9 cellular contexts compared by ENCODE assay signal in the genomic region with DNA sequence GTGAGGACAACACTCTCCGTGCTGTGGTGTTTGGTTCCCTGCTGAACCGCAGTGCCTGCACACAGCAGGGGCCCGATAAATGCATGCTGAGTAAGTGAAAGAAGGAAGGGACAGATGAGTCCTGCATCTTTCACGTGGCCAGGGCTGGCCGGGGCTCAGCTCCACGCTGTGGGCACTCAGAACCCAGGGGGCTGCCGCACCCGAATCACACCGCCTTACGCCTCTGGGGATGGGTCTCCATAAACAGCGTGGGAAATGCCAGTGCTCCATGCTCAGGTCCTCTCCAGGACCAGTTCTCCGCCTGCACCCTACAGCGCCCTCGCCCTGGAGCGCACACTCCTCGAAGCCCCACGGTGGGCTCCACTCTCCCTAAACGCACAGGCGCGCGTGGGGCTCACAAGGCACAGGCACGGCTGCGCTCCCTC. TPM values are rescaled to one million over a fixed set of nuclear protein-coding genes. Genes with fewer than 3 reads are reported as not detected.
DNase-seq lines count a peak whose midpoint lies in the region; ATAC-seq and TF ChIP-seq lines count a peak whose summit lies in the region.
"Had no signal": no experiment of that assay in that cellular context is flagged by ENCODE, and none has a peak within 500 bp of the region (broad histone marks: within the 10 kb centered on the region; RNA-seq: fewer than 3 reads in every experiment).

No MANE protein-coding gene starts in this region.

- no peak overlapping the region for H3K27ac Mint-ChIP-seq in Calu3 (ENCODE audit: unreplicated experiment)
- no peak overlapping the region for H3K27ac Mint-ChIP-seq in activated B cell treated with CpG ODN at 0.5 μM for 24 hours

- H3K9ac ChIP-seq in GM23248, result no peak overlapping the region

- BruUV-seq in Calu3 (replicated peaks; lab: Mats Ljungman, UMichigan), result no TSS peak

- H3K79me2 ChIP-seq in GM23248 (ENCODE audit: insufficient read depth), result no peaks in the 10 kb centered on the region

- H3K4me3 ChIP-seq in left ventricle myocardium inferior, result peak overlapping the region; percentile 57
- peak overlapping the region; percentile 53 for H3K4me3 ChIP-seq in psoas muscle
- H3K4me3 ChIP-seq in GM23248, result no peak overlapping the region

- H3K36me3 Mint-ChIP-seq in Calu3 (ENCODE audit: insufficient read depth, unreplicated experiment) (peaks cover 7% of the 10 kb centered on the region), activated B cell treated with CpG ODN at 0.5 μM for 24 hours (ENCODE audit: low read depth) (no peaks in the 10 kb centered on the region)

- H3K4me2 ChIP-seq in GM23248 (ENCODE audit: unreplicated experiment), result no peak overlapping the region

- H3F3A ChIP-seq in GM23248 (ENCODE audit: insufficient read depth), result peaks cover 4% of the 10 kb centered on the region; the same call in 1 of the 2 replicates

- CTCF ChIA-PET in Calu3 (lab: Charles Lee), result interaction anchor here (0.9 kb wide), 1 partner anchor 180 kb away, joined by 5 read pairs; no protein-coding TSS in a partner anchor
- CTCF ChIA-PET in activated B cell treated with CpG ODN at 0.5 μM for 24 hours (lab: Charles Lee), result no interaction called here

- DNase-seq in Calu3, result no peak
- DNase-seq in activated B cell treated with CpG ODN at 0.5 μM for 24 hours, result no peak
- peak; percentile 10 for DNase-seq in left ventricle myocardium inferior
- peak; percentile 6 to 34 for DNase-seq in psoas muscle
- no peak for DNase-seq in GM23248
- no peak for DNase-seq in GM03348 (ENCODE audit: low spot score)
- DNase-seq: foreskin keratinocyte had no signal

- intact Hi-C loops in Calu3 (cut with micrococcal nuclease; ENCODE audit: unreplicated experiment), result no loop called here
- intact Hi-C loops in activated B cell treated with CpG ODN at 0.5 μM for 24 hours (cut with micrococcal nuclease), result no loop called here
- intact Hi-C loops in left ventricle myocardium inferior (cut with micrococcal nuclease), result no loop called here
- intact Hi-C loops in psoas muscle (cut with DNase I), result no loop called here

- no peaks in the 10 kb centered on the region for H3K9me2 ChIP-seq in GM23248 (ENCODE audit: insufficient read depth)

- H3K9me3 ChIP-seq in left ventricle myocardium inferior (replicated peaks) (no peaks in the 10 kb centered on the region), psoas muscle (no peaks in the 10 kb centered on the region), GM23248 (ENCODE audit: low read depth) (no peaks in the 10 kb centered on the region)

- in situ Hi-C loops in GM23248 (cut with MboI), result no loop called here

- no peak overlapping the region for H2AFZ ChIP-seq in GM23248

- H3K4me3 Mint-ChIP-seq in Calu3 (ENCODE audit: low read depth, unreplicated experiment) (peak overlapping the region; percentile 77), activated B cell treated with CpG ODN at 0.5 μM for 24 hours (peak overlapping the region; percentile 62)

- POLR2A ChIA-PET in activated B cell treated with CpG ODN at 0.5 μM for 24 hours (lab: Charles Lee), result no interaction called here

- H3K4me1 ChIP-seq in left ventricle myocardium inferior (peaks cover 16% of the 10 kb centered on the region), psoas muscle (no peaks in the 10 kb centered on the region), GM23248 (ENCODE audit: insufficient read depth) (no peaks in the 10 kb centered on the region)
- H3K4me1 ChIP-seq: foreskin keratinocyte had no signal

- TF ChIP-seq CTCF in Calu3 (IDR thresholded peaks at IDR 0.05; ENCODE audit: unreplicated experiment) (no peak), activated B cell treated with CpG ODN at 0.5 μM for 24 hours (IDR thresholded peaks at IDR 0.05) (no peak), left ventricle myocardium inferior (IDR thresholded peaks at IDR 0.05; ENCODE audit: borderline replicate concordance) (no peak), psoas muscle (IDR thresholded peaks at IDR 0.05) (no peak)

- peaks cover 9% of the 10 kb centered on the region for H3K4me1 Mint-ChIP-seq in Calu3 (ENCODE audit: low read depth, unreplicated experiment)
- peaks cover 29% of the 10 kb centered on the region for H3K4me1 Mint-ChIP-seq in activated B cell treated with CpG ODN at 0.5 μM for 24 hours

- peaks cover 60% of the 10 kb centered on the region for H3K27me3 Mint-ChIP-seq in Calu3 (ENCODE audit: unreplicated experiment)
- peaks cover 39% of the 10 kb centered on the region for H3K27me3 Mint-ChIP-seq in activated B cell treated with CpG ODN at 0.5 μM for 24 hours

- no peaks in the 10 kb centered on the region for H3K36me3 ChIP-seq in left ventricle myocardium inferior
- H3K36me3 ChIP-seq in psoas muscle (ENCODE audit: insufficient read depth in 1 of 2, low read depth in 1 of 2), result no peaks in the 10 kb centered on the region
- H3K36me3 ChIP-seq in GM23248 (ENCODE audit: low read depth), result no peaks in the 10 kb centered on the region

- ATAC-seq in activated B cell treated with CpG ODN at 0.5 μM for 24 hours (ENCODE audit: low read depth) (no peak), psoas muscle (no peak), GM21360 (IDR thresholded peaks at IDR 0.05; ENCODE audit: unreplicated experiment) (no peak), HG03442 (IDR thresholded peaks at IDR 0.05; ENCODE audit: unreplicated experiment) (no peak)

- WGBS in psoas muscle, 3 donors, result 11 to 18% (median 13%) methylated on average over 19 to 23 of the region's 23 CpGs
- WGBS in GM23248 (ENCODE audit: low coverage in 1 of 2, low lambda C conversion rate in 2 of 2, missing lambda C conversion rate in 2 of 2), 2 experiments, result 18 to 23% methylated on average over 17 to 23 of the region's 23 CpGs

- no peaks in the 10 kb centered on the region for H4K20me1 ChIP-seq in GM23248 (ENCODE audit: insufficient read depth)

- H3K27ac ChIP-seq in left ventricle myocardium inferior (replicated peaks) (no peak overlapping the region), psoas muscle (no peak overlapping the region), GM23248 (no peak overlapping the region)
- H3K27ac ChIP-seq: foreskin keratinocyte had no signal

- peaks cover 74% of the 10 kb centered on the region for H3K27me3 ChIP-seq in left ventricle myocardium inferior (ENCODE audit: low read depth)
- H3K27me3 ChIP-seq in psoas muscle (ENCODE audit: insufficient read depth in 3 of 3, low read length in 2 of 3), result peaks cover 0 to 36% (median 4%) of the 10 kb centered on the region in 3 donors
- H3K27me3 ChIP-seq in GM23248 (replicated peaks; ENCODE audit: insufficient read depth), result peaks cover 46% of the 10 kb centered on the region

- H3K9me3 Mint-ChIP-seq in Calu3 (ENCODE audit: low read depth, unreplicated experiment) (no peaks in the 10 kb centered on the region), activated B cell treated with CpG ODN at 0.5 μM for 24 hours (no peaks in the 10 kb centered on the region)

RNA-seq across cellular contexts. Expression of gene RASGEF1A, which starts 38.1 kb away (rescaled TPM):
- total RNA-seq in Calu3 (2022), result 1.0 and 1.4 TPM in 2 replicates
- 1.7 and 1.8 TPM in 2 replicates for total RNA-seq in activated B cell treated with CpG ODN at 0.5 μM for 24 hours
- total RNA-seq in left ventricle myocardium inferior, result 1.1 TPM
- under 1 TPM; 0.34 to 0.69 (median 0.41) TPM for total RNA-seq in psoas muscle
- under 1 TPM; 0.10 to 0.46 (median 0.15) TPM for polyA plus RNA-seq in psoas muscle
- 0.11 TPM in 1 of 2 replicates, not detected in the other for total RNA-seq in GM23248 (2014; rRNA removed; shearing (Covaris generic))
- polyA plus RNA-seq in GM23248 (2016; fragmentation: Nextera tagmentation; extraction: Ambion mirVana), result 0.28 TPM in 1 of 2 replicates, not detected in the other

Comparison
In these comparisons a context has a peak if more than half of its experiments do, and no peak if none do; other contexts are left out.
1. DNase-seq: peak in left ventricle myocardium inferior (single experiment) and psoas muscle (2 of 2); none in Calu3 (single experiment), activated B cell treated with CpG ODN at 0.5 μM for 24 hours (single experiment), GM23248 (single experiment) and GM03348 (single experiment).